ENCODE assay signal across 11 cellular contexts in the genomic region with DNA sequence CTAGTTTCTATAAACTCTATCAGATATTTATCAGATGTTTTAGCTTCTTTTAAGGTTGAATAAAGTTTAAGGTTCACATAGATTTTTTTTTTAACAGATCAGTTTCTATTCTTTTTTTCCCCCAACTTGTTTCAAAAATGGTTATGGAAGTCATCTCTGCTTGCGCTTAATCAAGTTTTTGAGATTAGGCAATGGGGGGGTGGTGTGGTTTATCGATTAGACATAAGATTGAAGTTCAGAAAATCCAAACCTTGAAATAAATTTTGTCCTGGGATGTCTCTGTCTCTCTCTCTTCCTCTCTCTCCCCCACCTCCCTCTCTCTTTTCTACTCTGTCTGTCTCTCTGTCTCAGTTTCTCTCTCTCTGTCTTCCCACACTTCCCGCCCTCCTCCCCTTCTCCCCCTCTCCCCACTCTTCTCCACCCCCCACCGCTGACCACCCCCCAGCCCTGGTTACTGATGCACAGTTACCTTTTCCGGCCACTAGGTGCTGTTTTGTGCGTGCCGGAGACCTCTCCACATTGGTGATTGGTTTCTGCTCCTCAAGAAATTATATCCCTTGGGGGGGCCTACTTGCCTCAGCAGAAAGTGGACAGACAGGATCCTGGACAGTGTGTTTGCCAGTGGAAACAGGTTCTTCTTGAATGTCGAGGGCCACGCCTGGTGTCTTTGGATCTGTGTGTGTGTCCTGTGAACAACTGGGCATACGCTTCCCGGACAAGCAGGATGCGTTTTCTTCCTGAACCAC. TPM values are rescaled to one million over a fixed set of nuclear protein-coding genes. Genes with fewer than 3 reads are reported as not detected.
DNase-seq lines count a peak whose midpoint lies in the region; ATAC-seq, FAIRE-seq and TF ChIP-seq lines count a peak whose summit lies in the region.
"Had no signal": no experiment of that assay in that cellular context is flagged by ENCODE, and none has a peak within 500 bp of the region (broad histone marks: within the 10 kb centered on the region; RNA-seq: fewer than 3 reads in every experiment).

No MANE protein-coding gene starts in this region.

- 43 to 48% (median 45%) methylated on average over 11 to 12 of the region's 12 CpGs for WGBS in heart left ventricle, 4 donors

- DNase-seq in left ventricle myocardium inferior (no peak), heart left ventricle (no peak), iPS-NIHi11 (ENCODE audit: low spot score) (peak; percentile 82), vagina (ENCODE audit: extremely low spot score in 2 of 2) (peak; percentile 49 to 85), NCI-H446 (lab: John Stamatoyannopoulos, UW) (no peak), H54 (ENCODE audit: insufficient read length, low spot score) (no peak)
- DNase-seq: activated naive CD4-positive, alpha-beta T cell treated with anti-CD3 and anti-CD28 coated beads, Interleukin-2, amount 10 ng/mL, durations not matched to agents 7 days and 5 days; CD4-positive, alpha-beta memory T cell; naive thymus-derived CD8-positive, alpha-beta T cell had no signal

- no peak for FAIRE-seq in H54 (lab: Jason Lieb, UNC)

- H3K27me3 ChIP-seq in left ventricle myocardium inferior (ENCODE audit: low read depth), result peaks cover 53% of the 10 kb centered on the region
- H3K27me3 ChIP-seq in heart left ventricle, result peaks cover 0 to 6% (median 0%) of the 10 kb centered on the region in 9 donors
- H3K27me3 ChIP-seq in vagina, result no peaks in the 10 kb centered on the region

- peaks cover 24% of the 10 kb centered on the region for H3K9me3 ChIP-seq in left ventricle myocardium inferior (replicated peaks)
- peaks cover 0 to 28% (median 10%) of the 10 kb centered on the region in 12 donors for H3K9me3 ChIP-seq in heart left ventricle
- H3K9me3 ChIP-seq in vagina, result no peaks in the 10 kb centered on the region

- no peaks in the 10 kb centered on the region for H3K4me1 ChIP-seq in left ventricle myocardium inferior
- H3K4me1 ChIP-seq in heart left ventricle, result no peaks in the 10 kb centered on the region
- H3K4me1 ChIP-seq in vagina, result no peaks in the 10 kb centered on the region

- TF ChIP-seq POLR2A in heart left ventricle (IDR thresholded peaks at IDR 0.05) (no peak), vagina (IDR thresholded peaks at IDR 0.05) (no peak), H54 (IDR thresholded peaks at IDR 0.05; ENCODE audit: low read depth, low read length) (no peak)

- ATAC-seq in heart left ventricle (no peak), GM19463 (IDR thresholded peaks at IDR 0.05; ENCODE audit: unreplicated experiment) (no peak)
- ATAC-seq: naive thymus-derived CD8-positive, alpha-beta T cell had no signal

- H3K27ac ChIP-seq in left ventricle myocardium inferior (replicated peaks), result no peak overlapping the region
- no peak overlapping the region for H3K27ac ChIP-seq in heart left ventricle
- H3K27ac ChIP-seq in vagina, result no peak overlapping the region

- TF ChIP-seq CTCF in left ventricle myocardium inferior (IDR thresholded peaks at IDR 0.05; ENCODE audit: borderline replicate concordance) (peak; percentile 27), heart left ventricle (IDR thresholded peaks at IDR 0.05) (peak in 4 of 12 donors; percentile 13 to 29 (median 16)), WI38 (IDR thresholded peaks at IDR 0.05; ENCODE audit: low read depth, low read length) (peak; percentile 28; the same call in 1 of the 2 replicates), vagina (IDR thresholded peaks at IDR 0.05) (no peak)

- intact Hi-C loops in left ventricle myocardium inferior (cut with micrococcal nuclease), result no loop called here
- intact Hi-C loops in heart left ventricle (cut with DNase I), result no loop called here
- intact Hi-C loops in vagina (cut with DNase I), result no loop called here

- H3K4me3 ChIP-seq in left ventricle myocardium inferior (no peak overlapping the region), heart left ventricle (no peak overlapping the region), WI38 (ENCODE audit: low read depth, low read length) (no peak overlapping the region), vagina (no peak overlapping the region)

- no peaks in the 10 kb centered on the region for H3K36me3 ChIP-seq in left ventricle myocardium inferior
- H3K36me3 ChIP-seq in heart left ventricle, result no peaks in the 10 kb centered on the region
- no peaks in the 10 kb centered on the region for H3K36me3 ChIP-seq in vagina

RNA-seq across cellular contexts. Expression of gene ANO1, which starts 29.7 kb away (rescaled TPM):
- total RNA-seq in left ventricle myocardium inferior (7.7 TPM), heart left ventricle (10 to 100 TPM in 4 of 9 donors, 1 to 10 TPM in 5; 4.2 to 17.8 (median 9.8) TPM), vagina (40.8 TPM)
- polyA plus RNA-seq in heart left ventricle, result 1 to 10 TPM; 5.1 to 6.1 TPM
- total RNA-seq: CD4-positive, alpha-beta memory T cell; naive thymus-derived CD8-positive, alpha-beta T cell had no signal
- polyA plus RNA-seq: CD4-positive, alpha-beta memory T cell; naive thymus-derived CD8-positive, alpha-beta T cell had no signal

Comparison
In these comparisons a context has a peak if more than half of its experiments do, and no peak if none do; other contexts are left out.
1. DNase-seq: peak in iPS-NIHi11 (single experiment) and vagina (2 of 2); none in left ventricle myocardium inferior (single experiment), heart left ventricle (0 of 5), NCI-H446 (0 of 2) and H54 (single experiment).
2. CTCF ChIP-seq: peak in left ventricle myocardium inferior (single experiment) and WI38 (single experiment); none in vagina (0 of 3).